ENCODE assay signal across 1 cellular context in genomic region chr17:61333151-61333550, GRCh38.
TF ChIP-seq lines count a peak whose summit lies in the region.

No MANE protein-coding gene starts in this region.

TF ChIP-seq in HepG2, 621 proteins besides CTCF, POLR2A, EP300 and RAD21 (continued from another document):
- no peak for TF ChIP-seq ZNF800 (CRISPR knock-in tag; IDR thresholded peaks at IDR 0.05)
- TF ChIP-seq MTA3 (CRISPR knock-in tag; IDR thresholded peaks at IDR 0.05): no peak
